1 cellular context compared by ENCODE assay signal in genomic region chr15:40436892-40437753, GRCh38.
TF ChIP-seq lines count a peak whose summit lies in the region.

No MANE protein-coding gene starts in this region.

TF ChIP-seq in GM23338, 12 proteins besides CTCF, POLR2A, EP300 and RAD21 (continued from another document):
- no peak for TF ChIP-seq REST (IDR thresholded peaks at IDR 0.05; ENCODE audit: unreplicated experiment)
- no peak for TF ChIP-seq ZNF462 (CRISPR knock-in tag; IDR thresholded peaks at IDR 0.05)
- TF ChIP-seq EZH2 (IDR thresholded peaks at IDR 0.05; ENCODE audit: low read depth, unreplicated experiment) = no peak
